In the genomic region with DNA sequence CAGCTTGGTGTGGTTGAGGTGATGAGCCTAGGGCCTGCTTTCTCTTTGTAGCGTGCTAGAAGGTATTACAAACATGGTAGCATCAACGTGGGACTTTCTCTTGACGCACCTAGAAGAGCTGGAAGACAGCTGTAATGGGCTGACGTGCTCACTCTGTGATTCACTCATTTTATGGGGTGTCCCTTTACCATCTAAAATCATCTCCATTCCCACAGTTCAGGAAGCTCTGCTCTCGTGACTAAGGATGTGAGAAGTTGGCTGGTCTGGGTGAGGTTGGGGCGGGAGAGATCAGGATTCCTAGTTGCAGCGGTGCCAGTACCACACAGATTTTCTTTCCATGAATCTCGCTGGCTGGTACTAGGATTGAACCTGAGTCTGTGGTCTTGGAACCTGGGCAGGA, we compare ENCODE assay signal across 18 cellular contexts. TPM values are rescaled to one million over a fixed set of nuclear protein-coding genes. Genes with fewer than 3 reads are reported as not detected.
DNase-seq lines count a peak whose midpoint lies in the region; TF ChIP-seq lines count a peak whose summit lies in the region.
"Had no signal": no experiment of that assay in that cellular context is flagged by ENCODE, and none has a peak within 500 bp of the region (broad histone marks: within the 10 kb centered on the region; RNA-seq: fewer than 3 reads in every experiment).

No MANE protein-coding gene starts in this region.

- no peak for TF ChIP-seq POLR2A in spleen (IDR thresholded peaks at IDR 0.05)

- no peak overlapping the region for H3K27ac ChIP-seq in spleen
- H3K27ac ChIP-seq: BLaER1 treated with 17β-estradiol and CSF1 and Interleukin-3, amounts not matched to agents 10 nM and 100 nM had no signal

- H3K27me3 ChIP-seq in spleen (replicated peaks in 1 of 7): peaks cover 5 to 81% (median 27%) of the 10 kb centered on the region in 7 donors

- 68 to 87% (median 75%) methylated on average over 8 of the region's 8 CpGs for WGBS in spleen, 5 donors

- H3K4me1 Mint-ChIP-seq in HFFc6 (ENCODE audit: low read depth) (peaks cover 15% of the 10 kb centered on the region), osteocyte (ENCODE audit: unreplicated experiment) (peaks cover 4% of the 10 kb centered on the region)

- H3K36me3 ChIP-seq in spleen: no peaks in the 10 kb centered on the region
- H3K36me3 ChIP-seq: BLaER1 treated with 17β-estradiol and CSF1 and Interleukin-3, amounts not matched to agents 10 nM and 100 nM had no signal

- H3K36me3 Mint-ChIP-seq in HFFc6 (ENCODE audit: low read depth) (no peaks in the 10 kb centered on the region), osteocyte (ENCODE audit: unreplicated experiment) (no peaks in the 10 kb centered on the region)

- H3K4me1 ChIP-seq in spleen: peaks cover 0 to 21% (median 15%) of the 10 kb centered on the region in 6 donors

- no peaks in the 10 kb centered on the region for H3K9me3 ChIP-seq in spleen
- H3K9me3 ChIP-seq: BLaER1 treated with 17β-estradiol and CSF1 and Interleukin-3, amounts not matched to agents 10 nM and 100 nM had no signal

- DNase-seq in Daoy (ENCODE audit: low read depth) (peak; percentile 59), HFFc6 (peak; percentile 66), RPMI7951 (ENCODE audit: low read depth) (peak; percentile 49), myocyte (ENCODE audit: low read depth) (peak; percentile 63), spleen (no peak), NCI-H2227 treated with DMSO at 0.1 percent for 48 hours (lab: John Stamatoyannopoulos, UW) (no peak), osteocyte (ENCODE audit: extremely low spot score, unreplicated experiment) (no peak)
- DNase-seq in stimulated activated CD4-positive, alpha-beta T cell treated with anti-CD3 and anti-CD28 coated beads, Interleukin-1b, Interleukin-23, amount 100 ng/mL, for 48 hours: no peak
- DNase-seq: 8988T; ACHN; Calu3; CD4-positive, alpha-beta T cell; DMS 273 treated with DMSO at 0.1 percent for 48 hours; EL; GDM1; H7 had no signal

- TF ChIP-seq CTCF in HFFc6 (IDR thresholded peaks at IDR 0.05) (no peak), spleen (IDR thresholded peaks at IDR 0.05 in 8 of 11, conservative IDR thresholded peaks at IDR 0.05 in 3 of 11) (no peak), osteocyte (IDR thresholded peaks at IDR 0.05) (no peak)

- H3K27me3 Mint-ChIP-seq in HFFc6 (ENCODE audit: insufficient read depth): peaks cover 33% of the 10 kb centered on the region
- H3K27me3 Mint-ChIP-seq in osteocyte (ENCODE audit: unreplicated experiment): peaks cover 52% of the 10 kb centered on the region

- intact Hi-C loops in spleen (cut with DNase I; ENCODE audit: low total_unique reads): no loop called here

- H3K9me3 Mint-ChIP-seq in HFFc6 (no peaks in the 10 kb centered on the region), osteocyte (ENCODE audit: unreplicated experiment) (no peaks in the 10 kb centered on the region)
- H3K9me3 Mint-ChIP-seq: CD4-positive, alpha-beta T cell had no signal

- H3K4me3 ChIP-seq in spleen: no peak overlapping the region
- H3K4me3 ChIP-seq: BLaER1 treated with 17β-estradiol and CSF1 and Interleukin-3, amounts not matched to agents 10 nM and 100 nM had no signal

- H3K4me3 Mint-ChIP-seq in HFFc6 (no peak overlapping the region), osteocyte (ENCODE audit: unreplicated experiment) (no peak overlapping the region)
- H3K4me3 Mint-ChIP-seq: CD4-positive, alpha-beta T cell had no signal

- no peak overlapping the region for H3K27ac Mint-ChIP-seq in HFFc6
- no peak overlapping the region for H3K27ac Mint-ChIP-seq in osteocyte (ENCODE audit: unreplicated experiment)
- H3K27ac Mint-ChIP-seq: CD4-positive, alpha-beta T cell had no signal

RNA-seq across cellular contexts. Expression of a gene that starts 4.2 kb away (rescaled TPM):
- total RNA-seq in Daoy (2014; rRNA removed; shearing (Covaris generic)): not detected in 2 replicates
- total RNA-seq in HFFc6 (2021; fragmentation: NEBNext Ultra II Directional; extraction: Animal tissue kit (Norgen Biotek cat#: 25700)): not detected
- total RNA-seq in RPMI7951 (2014; rRNA removed; shearing (Covaris generic)): 0.10 TPM in 1 of 2 replicates, not detected in the other
- total RNA-seq in myocyte (0.10 TPM in 1 of 2 replicates, not detected in the other), spleen (under 1 TPM in 2 of 7 donors, not detected in 5; 0.13 to 0.47 TPM), osteocyte (0.16 TPM in 1 of 2 replicates, not detected in the other)
- not detected for polyA plus RNA-seq in myocyte (2012)
- polyA plus RNA-seq in spleen: under 1 TPM in 1 of 3 donors, not detected in 2; 0.06 TPM
- total RNA-seq: Calu3 had no signal
- polyA plus RNA-seq: HepG2 had no signal

RNA-seq across cellular contexts. Expression of a gene that starts 24.8 kb away (rescaled TPM):
- total RNA-seq in Daoy (2014; rRNA removed; shearing (Covaris generic)): 30.6 and 40.5 TPM in 2 replicates
- 100 to 1,000 TPM in 3 of 6 experiments, 10 to 100 TPM in 3; 89.6 to 182 (median 104) TPM for total RNA-seq in HFFc6 (2021; fragmentation: NEBNext Ultra II Directional; extraction: Animal tissue kit (Norgen Biotek cat#: 25700))
- total RNA-seq in RPMI7951 (2014; rRNA removed; shearing (Covaris generic)): 221 and 222 TPM in 2 replicates
- total RNA-seq in myocyte: 4.3 and 5.3 TPM in 2 replicates
- 70.5 TPM for polyA plus RNA-seq in myocyte (2012)
- 10 to 100 TPM in 6 of 7 donors, 1 to 10 TPM in 1; 9.9 to 50.1 (median 18.6) TPM for total RNA-seq in spleen
- polyA plus RNA-seq in spleen: 10 to 100 TPM; 16.4 to 26.8 (median 16.6) TPM
- 547 and 561 TPM in 2 replicates for total RNA-seq in osteocyte

Comparison
In these comparisons a context has a peak if more than half of its experiments do, and no peak if none do; other contexts are left out.
1. DNase-seq: peak in Daoy (single experiment), HFFc6 (single experiment), RPMI7951 (single experiment) and myocyte (single experiment); none in spleen (single experiment), NCI-H2227 treated with DMSO at 0.1 percent for 48 hours (single experiment), stimulated activated CD4-positive, alpha-beta T cell treated with anti-CD3 and anti-CD28 coated beads, Interleukin-1b, Interleukin-23, amount 100 ng/mL, for 48 hours (single experiment) and osteocyte (single experiment).